30 cellular contexts compared by ENCODE assay signal in genomic region chr17:48530887-48531272, GRCh38. TPM values are rescaled to one million over a fixed set of nuclear protein-coding genes. Genes with fewer than 3 reads are reported as not detected.
DNase-seq lines count a peak whose midpoint lies in the region; ATAC-seq, FAIRE-seq and TF ChIP-seq lines count a peak whose summit lies in the region.
"Had no signal": no experiment of that assay in that cellular context is flagged by ENCODE, and none has a peak within 500 bp of the region (broad histone marks: within the 10 kb centered on the region; RNA-seq: fewer than 3 reads in every experiment).

Gene HOXB1, minus strand, starts transcription at chr17:48531011. Its CDS starts 107 bp downstream, at chr17:48530904.

- peak within 1 kb of the TSS; percentile 23 for H3K4me2 ChIP-seq in H9 (ENCODE audit: insufficient read depth, insufficient read length, low read length)
- no peak within 1 kb of the TSS for H3K4me2 ChIP-seq in K562 (ENCODE audit: insufficient read depth, low read length)
- no peak within 1 kb of the TSS for H3K4me2 ChIP-seq in Karpas-422 (ENCODE audit: low read depth, low read length, poor library complexity, severe bottlenecking)
- H3K4me2 ChIP-seq: BLaER1 treated with 17β-estradiol and CSF1 and Interleukin-3, amounts not matched to agents 10 nM and 100 nM had no signal

- no peak within 1 kb of the TSS for H3K4me3 ChIP-seq in K562
- H3K4me3 ChIP-seq in mucosa of descending colon: no peak within 1 kb of the TSS
- H3K4me3 ChIP-seq in Karpas-422 (ENCODE audit: low read length): no peak within 1 kb of the TSS
- H3K4me3 ChIP-seq: BLaER1 treated with 17β-estradiol and CSF1 and Interleukin-3, amounts not matched to agents 10 nM and 100 nM; Peyer's patch; skin epidermis; tibial artery had no signal

- no peak within 1 kb of the TSS for H3K27ac ChIP-seq in H9 (ENCODE audit: insufficient read length, low read depth, low read length)
- H3K27ac ChIP-seq in K562 (ENCODE audit: extremely low read depth, low read depth, low read length): no peak within 1 kb of the TSS
- no peak within 1 kb of the TSS for H3K27ac ChIP-seq in Karpas-422 (ENCODE audit: low read length)
- H3K27ac ChIP-seq: BLaER1 treated with 17β-estradiol and CSF1 and Interleukin-3, amounts not matched to agents 10 nM and 100 nM; Peyer's patch; tibial artery; VCaP had no signal

- no peak within 1 kb of the TSS for H4K5ac ChIP-seq in H9 (ENCODE audit: insufficient read length, low read depth, low read length)

- H4K91ac ChIP-seq in H9 (ENCODE audit: insufficient read length, low read depth, low read length): no peak within 1 kb of the TSS

- no peak within 1 kb of the TSS for H3K56ac ChIP-seq in H9 (ENCODE audit: insufficient read length, low read depth, low read length)

- no peak within 1 kb of the TSS for H2BK120ac ChIP-seq in H9 (ENCODE audit: low read depth, low read length, poor library complexity, severe bottlenecking)

- H2BK20ac ChIP-seq in H9 (ENCODE audit: low read depth, low read length, poor library complexity, severe bottlenecking): no peak within 1 kb of the TSS

- in situ Hi-C loops in K562 (cut with MboI): no loop called here

- no peak within 1 kb of the TSS for H3K18ac ChIP-seq in H9 (ENCODE audit: insufficient read length, low read depth, low read length)

- H3K4me1 ChIP-seq in H9 (ENCODE audit: insufficient read depth, low read length) (peaks cover 8% of the 10 kb centered on the region; the same call in 1 of the 2 replicates), K562 (replicated peaks in 1 of 2; ENCODE audit: control insufficient read depth in 2 of 2, insufficient read depth in 2 of 2, low read length in 2 of 2) (peaks cover 26 to 41% of the 10 kb centered on the region in 2 experiments; a peak in 4 of 5 replicates), mucosa of descending colon (ENCODE audit: low read depth) (no peaks in the 10 kb centered on the region), Karpas-422 (ENCODE audit: low read length) (no peaks in the 10 kb centered on the region)
- H3K4me1 ChIP-seq: BLaER1 treated with 17β-estradiol and CSF1 and Interleukin-3, amounts not matched to agents 10 nM and 100 nM had no signal

- H3K4me3 Mint-ChIP-seq in H9 (peak within 1 kb of the TSS in 1 of 2 experiments; percentile 69; a peak in 3 of 5 replicates), progenitor cell of endocrine pancreas (ENCODE audit: low read depth) (peak within 1 kb of the TSS; percentile 6)
- H3K4me3 Mint-ChIP-seq: activated T-cell treated with anti-CD3 and anti-CD28 coated beads, Interleukin-2, amount 50 U/mL, for 24 hours; naive thymus-derived CD8-positive, alpha-beta T cell had no signal

- H3K9ac ChIP-seq in H9 (ENCODE audit: extremely low read depth, insufficient read length, low read length): no peak within 1 kb of the TSS
- H3K9ac ChIP-seq in K562 (ENCODE audit: insufficient read depth in 1 of 2, low read depth in 2 of 2, low read length in 2 of 2): no peak within 1 kb of the TSS
- H3K9ac ChIP-seq in Karpas-422 (ENCODE audit: low read length): no peak within 1 kb of the TSS
- H3K9ac ChIP-seq: BLaER1 treated with 17β-estradiol and CSF1 and Interleukin-3, amounts not matched to agents 10 nM and 100 nM had no signal

- H3K14ac ChIP-seq in H9 (ENCODE audit: insufficient read depth, low read length): no peak within 1 kb of the TSS; the same call in 1 of the 2 replicates

- DNase-seq in H9: peak; percentile 90
- DNase-seq in K562 (ENCODE audit: extremely low read depth in 1 of 4, low spot score in 3 of 4): no peak
- peak; percentile 71 for DNase-seq in iPS-NIHi11 (ENCODE audit: low spot score)
- DNase-seq in progenitor cell of endocrine pancreas (ENCODE audit: low spot score, unreplicated experiment): no peak
- no peak for DNase-seq in AG08396 (ENCODE audit: low spot score)
- DNase-seq in mucosa of descending colon: no peak
- DNase-seq in Karpas-422: no peak
- DNase-seq: activated CD4-positive, alpha-beta T cell treated with anti-CD3 and anti-CD28 coated beads for 48 hours; activated T-cell treated with anti-CD3 and anti-CD28 coated beads, Interleukin-2, amount 50 U/mL, for 24 hours; DMS53; GF-D8; left cardiac atrium; naive thymus-derived CD8-positive, alpha-beta T cell; NCI-H1092 treated with DMSO at 0.1 percent for 48 hours; NCI-H2029; NCI-H2227 treated with DMSO at 0.1 percent for 48 hours; NCI-H526 treated with DMSO at 0.1 percent for 48 hours; SHP77 treated with DMSO at 0.1 percent for 48 hours; T-helper 9 cell; tibial artery had no signal

- no CpG with 5 or more reads among the region's 15 CpGs for WGBS in H9 (ENCODE audit: extremely low coverage, insufficient read length, low lambda C conversion rate)
- 79% methylated on average over 15 of the region's 15 CpGs for WGBS in K562 (ENCODE audit: insufficient coverage, low coverage, missing lambda C conversion rate)

- H4K8ac ChIP-seq in H9 (replicated peaks; ENCODE audit: insufficient read length, low read depth, low read length): no peak within 1 kb of the TSS

- intact Hi-C loops in K562 (cut with micrococcal nuclease): no loop called here
- intact Hi-C loops in mucosa of descending colon (cut with DNase I, micrococcal nuclease): no loop called here

- no TSS peak for BruUV-seq in K562 (replicated peaks; lab: Mats Ljungman, UMichigan)

- H4K20me1 ChIP-seq in H9 (ENCODE audit: control insufficient read depth, insufficient read depth, insufficient read length): no peaks in the 10 kb centered on the region
- H4K20me1 ChIP-seq in K562 (replicated peaks; ENCODE audit: control insufficient read depth, insufficient read depth, low read length): no peaks in the 10 kb centered on the region
- no peaks in the 10 kb centered on the region for H4K20me1 ChIP-seq in Karpas-422 (ENCODE audit: insufficient read depth, low read depth, low read length)
- H4K20me1 ChIP-seq: BLaER1 treated with 17β-estradiol and CSF1 and Interleukin-3, amounts not matched to agents 10 nM and 100 nM had no signal

- TF ChIP-seq CTCF in H9 (conservative IDR thresholded peaks at IDR 0.05) (no peak), K562 (IDR thresholded peaks at IDR 0.05 in 2 of 3, conservative IDR thresholded peaks at IDR 0.05 in 1 of 3; ENCODE audit: insufficient read depth in 2 of 3, low read depth in 1 of 3, low read length in 3 of 3) (no peak), progenitor cell of endocrine pancreas (IDR thresholded peaks at IDR 0.05; ENCODE audit: unreplicated experiment) (no peak), mucosa of descending colon (IDR thresholded peaks at IDR 0.05) (no peak)

- H2BK15ac ChIP-seq in H9 (ENCODE audit: low read depth, low read length): no peak within 1 kb of the TSS

- no peak within 1 kb of the TSS for H2BK12ac ChIP-seq in H9 (ENCODE audit: insufficient read length, low read depth, low read length)

- H3K23me2 ChIP-seq in H9 (ENCODE audit: insufficient read length, low read depth, low read length, poor library complexity, severe bottlenecking): no peaks in the 10 kb centered on the region

- no peak for TF ChIP-seq POLR2A in K562 (conservative IDR thresholded peaks at IDR 0.05)

- H3K9me3 ChIP-seq in H9 (ENCODE audit: control insufficient read depth, low read depth, low read length): no peaks in the 10 kb centered on the region
- H3K9me3 ChIP-seq in K562 (replicated peaks; ENCODE audit: control insufficient read depth, insufficient read depth, low read depth, low read length): no peaks in the 10 kb centered on the region
- no peaks in the 10 kb centered on the region for H3K9me3 ChIP-seq in mucosa of descending colon
- no peaks in the 10 kb centered on the region for H3K9me3 ChIP-seq in Karpas-422 (ENCODE audit: low read length)
- H3K9me3 ChIP-seq: BLaER1 treated with 17β-estradiol and CSF1 and Interleukin-3, amounts not matched to agents 10 nM and 100 nM; Peyer's patch; tibial artery had no signal

- no peak within 1 kb of the TSS for H3K27ac Mint-ChIP-seq in H9
- H3K27ac Mint-ChIP-seq in progenitor cell of endocrine pancreas: peak within 1 kb of the TSS; percentile 49
- H3K27ac Mint-ChIP-seq: activated T-cell treated with anti-CD3 and anti-CD28 coated beads, Interleukin-2, amount 50 U/mL, for 24 hours; naive thymus-derived CD8-positive, alpha-beta T cell had no signal

- CTCF ChIA-PET in K562 (lab: Yijun Ruan, JAX; ENCODE audit: low intra/inter-chr PET ratio): no interaction called here

- no peak within 1 kb of the TSS for H2AFZ ChIP-seq in H9 (ENCODE audit: low read length)
- 0 out of 2 replicates have a peak within 1 kb of the TSS, but pooled peaks have one; percentile 5 for H2AFZ ChIP-seq in K562 (ENCODE audit: low read depth, low read length)
- H2AFZ ChIP-seq in Karpas-422 (ENCODE audit: low read length): no peak within 1 kb of the TSS

- no peak for TF ChIP-seq RAD21 in K562 (CRISPR knock-in tag; conservative IDR thresholded peaks at IDR 0.05 in 1 of 2, IDR thresholded peaks at IDR 0.05 in 1 of 2)

- H3K79me2 ChIP-seq in H9 (ENCODE audit: insufficient read depth, low read length): no peaks in the 10 kb centered on the region
- no peaks in the 10 kb centered on the region for H3K79me2 ChIP-seq in K562 (ENCODE audit: control insufficient read depth, insufficient read depth, low read length)
- H3K79me2 ChIP-seq in Karpas-422 (ENCODE audit: low read length): no peaks in the 10 kb centered on the region

- no peaks in the 10 kb centered on the region for H3K79me1 ChIP-seq in H9 (ENCODE audit: insufficient read depth, low read depth, low read length, poor library complexity, severe bottlenecking)

- H3K4me1 Mint-ChIP-seq in H9 (peaks cover 28 to 48% of the 10 kb centered on the region in 2 experiments), progenitor cell of endocrine pancreas (ENCODE audit: low read depth) (peaks cover 14% of the 10 kb centered on the region)

- H3K36me3 ChIP-seq in K562 (ENCODE audit: control insufficient read depth, insufficient read depth, low read length) (no peaks in the 10 kb centered on the region), mucosa of descending colon (ENCODE audit: low read depth) (no peaks in the 10 kb centered on the region), Karpas-422 (ENCODE audit: insufficient read depth, low read length) (no peaks in the 10 kb centered on the region)
- H3K36me3 ChIP-seq: BLaER1 treated with 17β-estradiol and CSF1 and Interleukin-3, amounts not matched to agents 10 nM and 100 nM; Peyer's patch; tibial artery had no signal

- FAIRE-seq in K562 (lab: Jason Lieb, UNC): no peak
- FAIRE-seq: endothelial cell of umbilical vein had no signal

- no peaks in the 10 kb centered on the region for H3K9me1 ChIP-seq in K562 (ENCODE audit: control insufficient read depth, insufficient read depth, low read length)

- H3K9me3 Mint-ChIP-seq in H9 (peaks cover 3 to 8% of the 10 kb centered on the region in 2 experiments; a peak in 3 of 5 replicates), progenitor cell of endocrine pancreas (ENCODE audit: low read depth) (no peaks in the 10 kb centered on the region)
- H3K9me3 Mint-ChIP-seq: activated T-cell treated with anti-CD3 and anti-CD28 coated beads, Interleukin-2, amount 50 U/mL, for 24 hours had no signal

- no peaks in the 10 kb centered on the region for H3K9me2 ChIP-seq in Karpas-422 (replicated peaks; ENCODE audit: insufficient read depth, low read length)

- no peak for TF ChIP-seq EP300 in K562 (IDR thresholded peaks at IDR 0.05; ENCODE audit: low read length)

- H3K36me3 Mint-ChIP-seq in H9 (ENCODE audit: insufficient read depth in 1 of 3, low read depth in 3 of 3) (no peaks in the 10 kb centered on the region), progenitor cell of endocrine pancreas (ENCODE audit: insufficient read depth) (no peaks in the 10 kb centered on the region)
- H3K36me3 Mint-ChIP-seq: naive thymus-derived CD8-positive, alpha-beta T cell had no signal

- H3K4ac ChIP-seq in H9 (ENCODE audit: low read depth, low read length): no peak within 1 kb of the TSS

- no peak within 1 kb of the TSS for H3K23ac ChIP-seq in H9 (ENCODE audit: insufficient read length, low read depth, low read length)

- no peak within 1 kb of the TSS for H3T11ph ChIP-seq in H9 (ENCODE audit: low read length)

- ATAC-seq in K562: no peak
- no peak for ATAC-seq in mucosa of descending colon
- ATAC-seq: left cardiac atrium; naive thymus-derived CD8-positive, alpha-beta T cell had no signal

- POLR2A ChIA-PET in K562 (lab: Yijun Ruan, JAX): interaction anchor here (0.7 kb wide), 1 partner anchor 19 kb away, joined by 3 read pairs; no protein-coding TSS in a partner anchor

- H3K27me3 ChIP-seq in H9 (ENCODE audit: insufficient read depth, low read length): peaks cover 59% of the 10 kb centered on the region; the same call in 1 of the 2 replicates
- no peaks in the 10 kb centered on the region for H3K27me3 ChIP-seq in K562 (ENCODE audit: control insufficient read depth in 2 of 2, insufficient read depth in 2 of 2, low read length in 2 of 2)
- H3K27me3 ChIP-seq in Karpas-422 (ENCODE audit: low read length): no peaks in the 10 kb centered on the region
- H3K27me3 ChIP-seq: Peyer's patch had no signal

- H3K27me3 Mint-ChIP-seq in H9 (ENCODE audit: low read depth) (peaks cover 100% of the 10 kb centered on the region), progenitor cell of endocrine pancreas (peaks cover 59% of the 10 kb centered on the region)

- no peak within 1 kb of the TSS for H2AK5ac ChIP-seq in H9 (ENCODE audit: insufficient read length, low read length)

- H2BK5ac ChIP-seq in H9 (ENCODE audit: insufficient read length, low read length): no peak within 1 kb of the TSS

RNA-seq across cellular contexts. Expression of gene HOXB1, which starts in this region (rescaled TPM):
- total RNA-seq in H9 (2021): not detected in 2 replicates
- not detected in 2 replicates for total RNA-seq in K562 (2011; cell fraction: chromatin; rRNA removed; ENCODE audit: low replicate concordance)
- not detected in 2 replicates for total RNA-seq in K562 (2011; cell fraction: nucleolus; rRNA removed)
- total RNA-seq in K562 (2011; cell fraction: nucleoplasm; rRNA removed): not detected in 2 replicates
- total RNA-seq in K562 (2014; rRNA removed): not detected in 2 replicates
- total RNA-seq in K562 (2014; rRNA removed; fragmentation: Illumina TruSeq; extraction: Trizol): not detected in 2 replicates
- total RNA-seq in K562 (2015; rRNA removed; fragmentation: Illumina TruSeq; extraction: Trizol): not detected in 2 replicates
- total RNA-seq in K562 (2021): not detected in 2 replicates
- polyA plus RNA-seq in K562 (2011; rRNA removed): 0.04 TPM in 1 of 2 replicates, not detected in the other
- polyA plus RNA-seq in K562 (2011; cell fraction: cytosol; rRNA removed): not detected in 2 replicates
- not detected in 2 replicates for polyA plus RNA-seq in K562 (2011; cell fraction: nucleus; rRNA removed)
- polyA plus RNA-seq in K562 (2012): not detected in 2 replicates
- polyA plus RNA-seq in K562 (2014; fragmentation: Illumina TruSeq; extraction: Trizol): not detected in 2 replicates
- polyA plus RNA-seq in K562 (2014; fragmentation: Nextera tagmentation; extraction: Ambion mirVana): not detected
- polyA plus RNA-seq in K562 (2014; rRNA removed): not detected in 2 replicates
- polyA minus RNA-seq in K562 (2011; rRNA and poly(A)+ RNA removed): not detected in 2 replicates
- not detected in 2 replicates for polyA minus RNA-seq in K562 (2011; cell fraction: cytosol; rRNA and poly(A)+ RNA removed)
- polyA minus RNA-seq in K562 (2011; cell fraction: nucleus; rRNA and poly(A)+ RNA removed): not detected in 2 replicates
- total RNA-seq in progenitor cell of endocrine pancreas: 0.96 and 2.2 TPM in 2 replicates
- not detected for total RNA-seq in mucosa of descending colon
- not detected in 2 replicates for total RNA-seq in Karpas-422 (2014; rRNA removed; shearing (Covaris generic); ENCODE audit: low replicate concordance)
- total RNA-seq: dermis microvascular lymphatic vessel endothelial cell; endothelial cell of umbilical vein; glomerular endothelial cell; left cardiac atrium; mesenteric fat pad; naive thymus-derived CD8-positive, alpha-beta T cell; osteocyte; Peyer's patch; renal cortical epithelial cell had no signal
- polyA plus RNA-seq: endothelial cell of umbilical vein; naive thymus-derived CD8-positive, alpha-beta T cell had no signal

Comparison
In these comparisons a context has a peak if more than half of its experiments do, and no peak if none do; other contexts are left out.
1. Peak in DNase-seq and H3K4me2 ChIP-seq in H9; RNA of the gene not detected or under 1 TPM.